In genomic region chr17:44830359-44831269, GRCh38 we compare ENCODE assay signal across 9 cellular contexts.
DNase-seq lines count a peak whose midpoint lies in the region; ATAC-seq and TF ChIP-seq lines count a peak whose summit lies in the region.
"Had no signal": no experiment of that assay in that cellular context is flagged by ENCODE, and none has a peak within 500 bp of the region (broad histone marks: within the 10 kb centered on the region; RNA-seq: fewer than 3 reads in every experiment).

No MANE protein-coding gene starts in this region.

- H3K27me3 ChIP-seq in HUES48 (ENCODE audit: control insufficient read depth, insufficient read depth, low read length) (no peaks in the 10 kb centered on the region), neuron (ENCODE audit: insufficient read depth, low read length) (no peaks in the 10 kb centered on the region)

- peak overlapping the region; percentile 97 for H3K9ac ChIP-seq in HUES48 (ENCODE audit: low read depth, low read length)

- H3K4me3 ChIP-seq in HUES48 (ENCODE audit: low read depth, low read length) (peak overlapping the region; percentile 99), foreskin fibroblast (ENCODE audit: low read depth in 1 of 2, low read length in 2 of 2) (peak overlapping the region; percentile 87 to 91), neuron (ENCODE audit: low read length) (peak overlapping the region; percentile 100)

- TF ChIP-seq CTCF in foreskin fibroblast (IDR thresholded peaks at IDR 0.05; ENCODE audit: low read depth, low read length), result no peak

- peak overlapping the region; percentile 96 for H2AFZ ChIP-seq in neuron (ENCODE audit: low read depth, low read length)

- peak overlapping the region; percentile 97 for H3K27ac ChIP-seq in HUES48 (ENCODE audit: low read depth, low read length)
- H3K27ac ChIP-seq: neutrophil had no signal

- peaks cover 22% of the 10 kb centered on the region for H3K4me1 ChIP-seq in HUES48 (ENCODE audit: control insufficient read depth, insufficient read depth, low read length)
- H3K4me1 ChIP-seq in neuron (ENCODE audit: insufficient read depth, low read length), result peaks cover 23% of the 10 kb centered on the region

- H3K9me3 ChIP-seq in HUES48 (ENCODE audit: control insufficient read depth, insufficient read depth, low read length) (no peaks in the 10 kb centered on the region), neuron (ENCODE audit: low read length) (no peaks in the 10 kb centered on the region)
- H3K9me3 ChIP-seq: neutrophil had no signal

- H3K36me3 ChIP-seq in HUES48 (ENCODE audit: control insufficient read depth, insufficient read depth, low read length) (no peaks in the 10 kb centered on the region), neuron (ENCODE audit: insufficient read depth, low read length) (peaks cover 5% of the 10 kb centered on the region)
- H3K36me3 ChIP-seq: neutrophil had no signal

- DNase-seq in AG20443 (ENCODE audit: low spot score) (peak; percentile 44), foreskin fibroblast (peak in 1 of 2 donors; percentile 63), NOMO-1 treated with DMSO at 0.1 percent for 48 hours (lab: John Stamatoyannopoulos, UW; ENCODE audit: unreplicated experiment) (no peak), medulla oblongata (ENCODE audit: extremely low spot score) (no peak)
- DNase-seq in activated CD8-positive, alpha-beta memory T cell treated with anti-CD3 and anti-CD28 coated beads, Interleukin-2, amount 50 U/mL, for 48 hours, result peak; percentile 65

- ATAC-seq in GM19467 (IDR thresholded peaks at IDR 0.05; ENCODE audit: unreplicated experiment), result no peak

Comparison
In these comparisons a context has a peak if more than half of its experiments do, and no peak if none do; other contexts are left out.
1. DNase-seq: peak in AG20443 (single experiment) and activated CD8-positive, alpha-beta memory T cell treated with anti-CD3 and anti-CD28 coated beads, Interleukin-2, amount 50 U/mL, for 48 hours (single experiment); none in NOMO-1 treated with DMSO at 0.1 percent for 48 hours (single experiment) and medulla oblongata (single experiment).
2. Peak in every context shown above with its lines, with median percentiles within 50 percentile points of each other: H3K4me3 ChIP-seq.